Comparison of ENCODE assay signal across 1 cellular context in the genomic region with DNA sequence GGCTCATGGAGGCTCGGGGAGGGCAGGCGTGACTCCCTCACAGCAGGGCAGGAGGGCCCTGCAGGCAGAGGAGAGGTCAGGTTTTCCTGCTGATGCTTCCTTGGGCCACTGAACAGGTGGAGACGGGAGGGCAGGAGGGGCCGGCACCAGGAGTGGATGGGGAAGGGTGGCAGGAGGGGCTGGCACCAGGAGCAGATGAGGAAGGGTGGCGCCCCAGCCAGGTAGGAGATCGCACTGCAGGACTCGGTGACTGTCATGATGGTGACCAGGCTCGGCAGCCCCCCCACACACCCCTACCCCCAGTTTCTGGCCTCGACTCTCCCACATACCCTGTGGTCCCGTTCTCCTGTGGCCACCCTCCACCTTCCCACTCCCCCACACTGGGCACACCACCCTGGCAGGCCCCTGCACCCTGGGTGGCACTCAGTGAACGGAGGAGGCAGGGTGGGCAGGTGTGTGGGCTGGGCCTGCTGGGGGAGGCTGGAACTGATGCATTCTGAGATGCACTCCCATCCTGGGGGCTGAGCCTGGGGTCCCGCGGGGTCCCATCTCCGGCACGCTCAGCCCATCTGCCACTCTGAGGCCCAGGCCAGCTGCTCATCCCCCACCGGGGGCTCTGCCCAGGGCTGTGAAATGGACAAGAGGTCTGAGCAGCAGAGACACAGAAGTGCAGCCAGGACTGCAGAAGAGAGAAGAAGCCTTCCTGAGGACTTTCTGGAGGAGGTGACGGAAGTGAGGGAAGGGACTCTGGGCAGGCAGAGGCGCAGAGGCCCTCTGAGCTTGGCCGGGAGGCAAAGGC.
TF ChIP-seq lines count a peak whose summit lies in the region.

No MANE protein-coding gene starts in this region.

TF ChIP-seq in HEK293, 187 proteins besides CTCF, POLR2A, EP300 and RAD21 (continued from another document):
- TF ChIP-seq, protein P1, sequence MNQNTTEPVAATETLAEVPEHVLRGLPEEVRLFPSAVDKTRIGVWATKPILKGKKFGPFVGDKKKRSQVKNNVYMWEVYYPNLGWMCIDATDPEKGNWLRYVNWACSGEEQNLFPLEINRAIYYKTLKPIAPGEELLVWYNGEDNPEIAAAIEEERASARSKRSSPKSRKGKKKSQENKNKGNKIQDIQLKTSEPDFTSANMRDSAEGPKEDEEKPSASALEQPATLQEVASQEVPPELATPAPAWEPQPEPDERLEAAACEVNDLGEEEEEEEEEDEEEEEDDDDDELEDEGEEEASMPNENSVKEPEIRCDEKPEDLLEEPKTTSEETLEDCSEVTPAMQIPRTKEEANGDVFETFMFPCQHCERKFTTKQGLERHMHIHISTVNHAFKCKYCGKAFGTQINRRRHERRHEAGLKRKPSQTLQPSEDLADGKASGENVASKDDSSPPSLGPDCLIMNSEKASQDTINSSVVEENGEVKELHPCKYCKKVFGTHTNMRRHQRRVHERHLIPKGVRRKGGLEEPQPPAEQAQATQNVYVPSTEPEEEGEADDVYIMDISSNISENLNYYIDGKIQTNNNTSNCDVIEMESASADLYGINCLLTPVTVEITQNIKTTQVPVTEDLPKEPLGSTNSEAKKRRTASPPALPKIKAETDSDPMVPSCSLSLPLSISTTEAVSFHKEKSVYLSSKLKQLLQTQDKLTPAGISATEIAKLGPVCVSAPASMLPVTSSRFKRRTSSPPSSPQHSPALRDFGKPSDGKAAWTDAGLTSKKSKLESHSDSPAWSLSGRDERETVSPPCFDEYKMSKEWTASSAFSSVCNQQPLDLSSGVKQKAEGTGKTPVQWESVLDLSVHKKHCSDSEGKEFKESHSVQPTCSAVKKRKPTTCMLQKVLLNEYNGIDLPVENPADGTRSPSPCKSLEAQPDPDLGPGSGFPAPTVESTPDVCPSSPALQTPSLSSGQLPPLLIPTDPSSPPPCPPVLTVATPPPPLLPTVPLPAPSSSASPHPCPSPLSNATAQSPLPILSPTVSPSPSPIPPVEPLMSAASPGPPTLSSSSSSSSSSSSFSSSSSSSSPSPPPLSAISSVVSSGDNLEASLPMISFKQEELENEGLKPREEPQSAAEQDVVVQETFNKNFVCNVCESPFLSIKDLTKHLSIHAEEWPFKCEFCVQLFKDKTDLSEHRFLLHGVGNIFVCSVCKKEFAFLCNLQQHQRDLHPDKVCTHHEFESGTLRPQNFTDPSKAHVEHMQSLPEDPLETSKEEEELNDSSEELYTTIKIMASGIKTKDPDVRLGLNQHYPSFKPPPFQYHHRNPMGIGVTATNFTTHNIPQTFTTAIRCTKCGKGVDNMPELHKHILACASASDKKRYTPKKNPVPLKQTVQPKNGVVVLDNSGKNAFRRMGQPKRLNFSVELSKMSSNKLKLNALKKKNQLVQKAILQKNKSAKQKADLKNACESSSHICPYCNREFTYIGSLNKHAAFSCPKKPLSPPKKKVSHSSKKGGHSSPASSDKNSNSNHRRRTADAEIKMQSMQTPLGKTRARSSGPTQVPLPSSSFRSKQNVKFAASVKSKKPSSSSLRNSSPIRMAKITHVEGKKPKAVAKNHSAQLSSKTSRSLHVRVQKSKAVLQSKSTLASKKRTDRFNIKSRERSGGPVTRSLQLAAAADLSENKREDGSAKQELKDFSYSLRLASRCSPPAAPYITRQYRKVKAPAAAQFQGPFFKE (tag by site-specific recombination; IDR thresholded peaks at IDR 0.05; ENCODE audit: borderline replicate concordance): no peak
